9 cellular contexts compared by ENCODE assay signal in the genomic region with DNA sequence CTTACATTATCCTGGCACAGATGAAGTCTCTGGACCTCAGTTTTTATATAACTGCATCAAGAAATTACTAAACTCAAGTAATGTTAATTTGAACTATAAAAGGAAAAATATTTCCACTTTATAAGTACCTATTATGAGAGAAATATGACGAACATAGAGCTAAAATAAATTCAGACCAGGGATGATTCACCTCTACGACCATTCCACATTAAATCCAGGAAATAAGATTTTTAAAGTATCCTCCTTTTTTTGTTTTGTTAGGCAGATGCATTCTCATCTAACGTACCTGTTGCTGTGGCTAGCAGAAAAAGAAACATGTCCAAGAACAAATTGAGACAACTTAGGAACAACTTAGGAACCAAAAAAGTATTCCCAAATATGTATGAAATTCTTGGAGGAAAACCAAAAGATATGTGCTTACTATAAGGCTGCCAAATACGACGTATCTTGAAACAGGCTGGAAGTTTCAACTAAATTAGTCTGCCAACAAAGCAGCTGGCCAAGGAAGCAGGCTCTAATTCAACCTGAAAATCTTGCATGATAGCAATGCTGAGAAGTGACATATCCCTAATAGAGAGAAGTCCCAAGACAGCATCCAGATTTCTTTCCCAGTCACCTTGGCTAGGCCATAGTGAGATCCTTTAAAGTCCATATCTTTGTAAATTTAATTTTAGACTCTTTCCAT. TPM values are rescaled to one million over a fixed set of nuclear protein-coding genes. Genes with fewer than 3 reads are reported as not detected.
DNase-seq lines count a peak whose midpoint lies in the region; ATAC-seq and TF ChIP-seq lines count a peak whose summit lies in the region.
"Had no signal": no experiment of that assay in that cellular context is flagged by ENCODE, and none has a peak within 500 bp of the region (broad histone marks: within the 10 kb centered on the region; RNA-seq: fewer than 3 reads in every experiment).

No MANE protein-coding gene starts in this region.

- H3K4me3 Mint-ChIP-seq in mesothelial cell of epicardium: no peak overlapping the region

- H3K27ac Mint-ChIP-seq in mesothelial cell of epicardium: peak overlapping the region; percentile 71

- H3K27me3 ChIP-seq in BLaER1 treated with 17β-estradiol and CSF1 and Interleukin-3, amounts not matched to agents 10 nM and 100 nM: no peaks in the 10 kb centered on the region
- no peaks in the 10 kb centered on the region for H3K27me3 ChIP-seq in MM.1S (replicated peaks; ENCODE audit: insufficient read depth, low read length)

- DNase-seq in MM.1S: no peak
- DNase-seq in coronary artery (ENCODE audit: low spot score): peak; percentile 35
- no peak for DNase-seq in mesothelial cell of epicardium (ENCODE audit: low spot score in 2 of 2, unreplicated experiment in 2 of 2)
- DNase-seq in activated CD4-positive, CD25-positive, alpha-beta regulatory T cell treated with anti-CD3 and anti-CD28 coated beads, Interleukin-2, amount 50 U/mL, for 72 hours: no peak
- DNase-seq in posterior cingulate gyrus: no peak
- DNase-seq in amniotic stem cell (lab: John Stamatoyannopoulos, UW): no peak
- DNase-seq: NCI-H748 treated with DMSO at 0.1 percent for 48 hours had no signal

- intact Hi-C loops in posterior cingulate gyrus (cut with DNase I): no loop called here

- no peak for TF ChIP-seq CTCF in MM.1S (IDR thresholded peaks at IDR 0.05; ENCODE audit: low read length)
- TF ChIP-seq CTCF in coronary artery (IDR thresholded peaks at IDR 0.05): no peak
- TF ChIP-seq CTCF in mesothelial cell of epicardium (IDR thresholded peaks at IDR 0.05; ENCODE audit: unreplicated experiment): no peak

- H3K36me3 ChIP-seq in BLaER1 treated with 17β-estradiol and CSF1 and Interleukin-3, amounts not matched to agents 10 nM and 100 nM: peaks cover 22 to 45% (median 27%) of the 10 kb centered on the region in 11 experiments
- peaks cover 6% of the 10 kb centered on the region for H3K36me3 ChIP-seq in MM.1S (replicated peaks; ENCODE audit: insufficient read depth, low read length)

- peak overlapping the region in 9 of 11 experiments; percentile 18 to 79 (median 52); a peak in 17 of 22 replicates for H3K27ac ChIP-seq in BLaER1 treated with 17β-estradiol and CSF1 and Interleukin-3, amounts not matched to agents 10 nM and 100 nM
- H3K27ac ChIP-seq in MM.1S (ENCODE audit: low read length): no peak overlapping the region
- H3K27ac ChIP-seq in coronary artery: peak overlapping the region; percentile 71 to 78

- H3K4me3 ChIP-seq in BLaER1 treated with 17β-estradiol and CSF1 and Interleukin-3, amounts not matched to agents 10 nM and 100 nM: peak overlapping the region in 2 of 10 experiments; percentile 0 to 34; a peak in 1 of 20 replicates
- no peak overlapping the region for H3K4me3 ChIP-seq in MM.1S (ENCODE audit: low read length)
- peak overlapping the region; percentile 14 for H3K4me3 ChIP-seq in coronary artery

- peak overlapping the region; percentile 17 to 53 (median 24); a peak in 12 of 22 replicates for H3K9ac ChIP-seq in BLaER1 treated with 17β-estradiol and CSF1 and Interleukin-3, amounts not matched to agents 10 nM and 100 nM
- H3K9ac ChIP-seq in MM.1S (ENCODE audit: low read length): no peak overlapping the region

- H3K4me1 ChIP-seq in BLaER1 treated with 17β-estradiol and CSF1 and Interleukin-3, amounts not matched to agents 10 nM and 100 nM: peaks cover 27 to 56% (median 47%) of the 10 kb centered on the region in 10 experiments
- 0 out of 2 replicates have a peak, but pooled peaks cover 9% of the 10 kb centered on the region for H3K4me1 ChIP-seq in MM.1S (ENCODE audit: low read length)

- H3K9me3 ChIP-seq in BLaER1 treated with 17β-estradiol and CSF1 and Interleukin-3, amounts not matched to agents 10 nM and 100 nM (replicated peaks in 1 of 11): peaks cover 0 to 9% (median 4%) of the 10 kb centered on the region in 11 experiments; a peak in 17 of 22 replicates
- H3K9me3 ChIP-seq in MM.1S (replicated peaks; ENCODE audit: insufficient read depth, low read length): no peaks in the 10 kb centered on the region

- peaks cover 40 to 95% (median 80%) of the 10 kb centered on the region in 11 experiments; a peak in 20 of 22 replicates for H4K20me1 ChIP-seq in BLaER1 treated with 17β-estradiol and CSF1 and Interleukin-3, amounts not matched to agents 10 nM and 100 nM
- H4K20me1 ChIP-seq in MM.1S (ENCODE audit: insufficient read depth, low read length): peaks cover 11% of the 10 kb centered on the region

- H3F3A ChIP-seq in MM.1S (ENCODE audit: insufficient read depth, low read length): no peaks in the 10 kb centered on the region; the same call in 1 of the 2 replicates

- H3K9me3 Mint-ChIP-seq in mesothelial cell of epicardium: peaks cover 4% of the 10 kb centered on the region

- H3K4me2 ChIP-seq in BLaER1 treated with 17β-estradiol and CSF1 and Interleukin-3, amounts not matched to agents 10 nM and 100 nM: peak overlapping the region; percentile 46 to 85 (median 78)
- peak overlapping the region; percentile 27; the same call in 1 of the 2 replicates for H3K4me2 ChIP-seq in MM.1S (ENCODE audit: low read depth, low read length)

- H3K36me3 Mint-ChIP-seq in mesothelial cell of epicardium: peaks cover 15% of the 10 kb centered on the region

- H2AFZ ChIP-seq in MM.1S (ENCODE audit: low read length): no peak overlapping the region

- H3K4me1 Mint-ChIP-seq in mesothelial cell of epicardium: peaks cover 7% of the 10 kb centered on the region

- no peaks in the 10 kb centered on the region for H3K9me2 ChIP-seq in MM.1S (replicated peaks; ENCODE audit: insufficient read depth, low read length)

- H3K79me2 ChIP-seq in MM.1S (ENCODE audit: low read length): peaks cover 73% of the 10 kb centered on the region

- no peak for ATAC-seq in GM21619 (IDR thresholded peaks at IDR 0.05; ENCODE audit: unreplicated experiment)

- no peaks in the 10 kb centered on the region for H3K27me3 Mint-ChIP-seq in mesothelial cell of epicardium (ENCODE audit: low read depth)

RNA-seq across cellular contexts. Expression of a gene that starts 15.7 kb away (rescaled TPM):
- 22.3 to 26.9 TPM (median 23.0 TPM) in 3 replicates for total RNA-seq in mesothelial cell of epicardium

RNA-seq across cellular contexts. Expression of a gene that starts 18.9 kb away (rescaled TPM):
- 7.6 to 8.9 TPM (median 8.0 TPM) in 3 replicates for total RNA-seq in mesothelial cell of epicardium

RNA-seq across cellular contexts. Expression of a gene that starts 29.9 kb away (rescaled TPM):
- total RNA-seq in mesothelial cell of epicardium: 12.6 to 15.6 TPM (median 14.8 TPM) in 3 replicates
